8 cellular contexts compared by ENCODE assay signal in the genomic region with DNA sequence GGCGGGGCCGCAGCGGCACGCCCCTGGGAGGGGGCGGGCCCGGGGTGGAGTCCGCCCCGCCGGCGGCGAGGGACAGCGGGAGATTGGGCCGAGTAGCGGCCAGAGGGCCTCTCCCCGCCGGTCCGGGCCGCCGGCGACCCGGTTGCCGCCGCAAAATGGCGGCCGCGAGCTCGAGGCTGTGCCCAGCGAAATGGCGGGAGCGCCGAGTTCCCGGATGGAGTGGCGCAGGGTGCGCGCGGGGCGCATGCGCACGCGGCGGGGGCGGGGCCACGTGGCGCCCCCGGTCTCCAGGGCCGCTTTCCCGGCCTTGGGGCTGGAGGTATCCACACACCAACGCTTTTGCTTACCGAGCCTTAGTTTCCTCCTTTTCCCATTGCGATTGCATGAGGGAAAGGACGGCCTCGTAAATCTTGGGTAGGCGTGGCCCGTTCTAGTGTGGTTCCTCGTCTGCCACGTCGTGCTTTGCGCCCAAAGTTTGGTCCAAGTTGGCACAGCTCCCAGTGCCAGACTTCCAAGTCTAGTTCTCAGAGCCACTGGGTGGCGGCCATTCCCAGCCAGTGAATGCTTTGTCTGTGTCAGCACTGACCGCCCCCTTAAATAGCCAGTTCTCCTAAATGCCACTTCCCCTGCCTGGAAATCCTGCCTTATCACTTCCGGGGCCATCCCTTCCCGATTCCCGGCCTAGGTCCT. TPM values are rescaled to one million over a fixed set of nuclear protein-coding genes. Genes with fewer than 3 reads are reported as not detected.
A peak's percentile ranks its signal among the peaks of the same experiment; 100 is the strongest.
DNase-seq lines count a peak whose midpoint lies in the region; ATAC-seq and TF ChIP-seq lines count a peak whose summit lies in the region.

No MANE protein-coding gene starts in this region.

- peaks cover 53% of the 10 kb centered on the region for H3K36me3 Mint-ChIP-seq in CD4-positive, alpha-beta T cell (ENCODE audit: low read depth)

- peak overlapping the region; percentile 78 for H3K27ac ChIP-seq in CD4-positive, alpha-beta T cell (ENCODE audit: low read depth, low read length)

- peak overlapping the region; percentile 94 for H3K4me3 Mint-ChIP-seq in CD4-positive, alpha-beta T cell

- POLR2A ChIA-PET in CD4-positive, alpha-beta T cell (lab: Charles Lee): interaction anchor here (0.6 to 10.3 kb wide), 62 partner anchors 8 to 609 kb away, joined by 3 to 476 read pairs (median 7); a partner anchor contains a TSS

- peak; percentile 75 to 89 (median 84) for DNase-seq in CD4-positive, alpha-beta T cell
- peak; percentile 53 for DNase-seq in NOMO-1 treated with dmso at 0.1 percent for 144 hours (lab: John Stamatoyannopoulos, UW; ENCODE audit: unreplicated experiment)
- peak; percentile 75 for DNase-seq in activated T-cell treated with anti-CD3 and anti-CD28 coated beads for 4 hours
- no peak for DNase-seq in epithelial cell of proximal tubule (ENCODE audit: low read depth)
- peak; percentile 86 to 93 (median 92) for DNase-seq in mucosa of descending colon
- DNase-seq in stimulated activated CD8-positive, alpha-beta memory T cell treated with anti-CD3 and anti-CD28 coated beads, Interleukin-7, amount 100 ng/mL, for 48 hours (ENCODE audit: extremely low read depth in 1 of 2, low read depth in 1 of 2): peak; percentile 70 to 77

- TF ChIP-seq CTCF in CD4-positive, alpha-beta T cell (IDR thresholded peaks at IDR 0.05): no peak
- TF ChIP-seq CTCF in epithelial cell of proximal tubule (conservative IDR thresholded peaks at IDR 0.05; ENCODE audit: low read depth, low read length): peak; percentile 21
- peak; percentile 7 for TF ChIP-seq CTCF in mucosa of descending colon (IDR thresholded peaks at IDR 0.05)

- peak; percentile 37 for ATAC-seq in CD4-positive, alpha-beta T cell (ENCODE audit: poor library complexity)
- peak; percentile 20 for ATAC-seq in GM19438 (IDR thresholded peaks at IDR 0.05; ENCODE audit: low read depth, unreplicated experiment)
- ATAC-seq in HG03521 (IDR thresholded peaks at IDR 0.05; ENCODE audit: unreplicated experiment): peak; percentile 18
- peak; percentile 39 for ATAC-seq in mucosa of descending colon

- H3K36me3 ChIP-seq in mucosa of descending colon (ENCODE audit: low read depth): peaks cover 19% of the 10 kb centered on the region

- CTCF ChIA-PET in CD4-positive, alpha-beta T cell (lab: Charles Lee): interaction anchor here (0.6 to 11.0 kb wide), 3 partner anchors 17 to 25 kb away, joined by 4 to 255 read pairs (median 6); a partner anchor contains a TSS

- peak overlapping the region; percentile 64 for H3K4me3 ChIP-seq in epithelial cell of proximal tubule (ENCODE audit: low read depth, low read length)
- peak overlapping the region; percentile 86 for H3K4me3 ChIP-seq in mucosa of descending colon

- peaks cover 84% of the 10 kb centered on the region for H3K4me1 ChIP-seq in mucosa of descending colon (ENCODE audit: low read depth)

- peak overlapping the region; percentile 88 for H3K27ac Mint-ChIP-seq in CD4-positive, alpha-beta T cell

- H3K4me1 Mint-ChIP-seq in CD4-positive, alpha-beta T cell (ENCODE audit: low read depth): peaks cover 68% of the 10 kb centered on the region

- no peaks in the 10 kb centered on the region for H3K27me3 ChIP-seq in CD4-positive, alpha-beta T cell (ENCODE audit: control insufficient read depth, insufficient read depth, low read length)

- H3K27me3 Mint-ChIP-seq in CD4-positive, alpha-beta T cell: no peaks in the 10 kb centered on the region

- intact Hi-C loops in CD4-positive, alpha-beta T cell (cut with DNase I, micrococcal nuclease): loop anchor here (1.0 to 10.0 kb wide), 3 partner anchors 10 to 205 kb away; a partner anchor contains a TSS
- intact Hi-C loops in mucosa of descending colon (cut with DNase I, micrococcal nuclease): no loop called here

- H3K9me3 ChIP-seq in CD4-positive, alpha-beta T cell (ENCODE audit: control insufficient read depth, low read length): no peaks in the 10 kb centered on the region
- no peaks in the 10 kb centered on the region for H3K9me3 ChIP-seq in mucosa of descending colon

- no peaks in the 10 kb centered on the region for H3K9me3 Mint-ChIP-seq in CD4-positive, alpha-beta T cell

RNA-seq across cellular contexts. Expression of a gene that starts 0.5 kb away (rescaled TPM):
- total RNA-seq in CD4-positive, alpha-beta T cell: 100 to 1,000 TPM; 614 to 628 TPM
- total RNA-seq in epithelial cell of proximal tubule (165 and 317 TPM in 2 replicates), mucosa of descending colon (100 to 1,000 TPM; 281 to 507 (median 300) TPM)

RNA-seq across cellular contexts. Expression of a gene that starts 5.7 kb away (rescaled TPM):
- 10 to 100 TPM; 32.0 to 38.3 TPM for total RNA-seq in CD4-positive, alpha-beta T cell
- 123 and 124 TPM in 2 replicates for total RNA-seq in epithelial cell of proximal tubule
- total RNA-seq in mucosa of descending colon: 10 to 100 TPM; 34.2 to 40.1 (median 39.8) TPM

RNA-seq across cellular contexts. Expression of a gene that starts 16.1 kb away (rescaled TPM):
- not detected for total RNA-seq in CD4-positive, alpha-beta T cell
- 0.23 and 0.36 TPM in 2 replicates for total RNA-seq in epithelial cell of proximal tubule
- total RNA-seq in mucosa of descending colon: 10 to 100 TPM; 19.0 to 62.2 (median 61.7) TPM

RNA-seq across cellular contexts. Expression of a gene that starts 21.2 kb away (rescaled TPM):
- 100 to 1,000 TPM; 214 to 228 TPM for total RNA-seq in CD4-positive, alpha-beta T cell
- total RNA-seq in epithelial cell of proximal tubule: 44.1 and 66.3 TPM in 2 replicates
- total RNA-seq in mucosa of descending colon: 100 to 1,000 TPM; 136 to 251 (median 213) TPM

RNA-seq across cellular contexts. Expression of a gene that starts 28.1 kb away (rescaled TPM):
- 10 to 100 TPM; 77.6 to 92.6 TPM for total RNA-seq in CD4-positive, alpha-beta T cell
- total RNA-seq in epithelial cell of proximal tubule (110 and 114 TPM in 2 replicates), mucosa of descending colon (100 to 1,000 TPM; 302 to 391 (median 378) TPM)

Comparison
In these comparisons a context has a peak if more than half of its experiments do, and no peak if none do; other contexts are left out.
1. RNA of a gene that starts 16.1 kb away (total RNA-seq): 19.0 to 62.2 TPM in mucosa of descending colon; 0.23 to 0.36 TPM in epithelial cell of proximal tubule and not detected in CD4-positive, alpha-beta T cell; every median in the first group is over 10 times any median in the second.
2. intact Hi-C loops: an anchor here in CD4-positive, alpha-beta T cell (1.0 to 10.0 kb wide); none called in mucosa of descending colon.
3. Peak in every context shown above with its lines, with median percentiles within 50 percentile points of each other: ATAC-seq.